ENCODE assay signal across 9 cellular contexts in the genomic region with DNA sequence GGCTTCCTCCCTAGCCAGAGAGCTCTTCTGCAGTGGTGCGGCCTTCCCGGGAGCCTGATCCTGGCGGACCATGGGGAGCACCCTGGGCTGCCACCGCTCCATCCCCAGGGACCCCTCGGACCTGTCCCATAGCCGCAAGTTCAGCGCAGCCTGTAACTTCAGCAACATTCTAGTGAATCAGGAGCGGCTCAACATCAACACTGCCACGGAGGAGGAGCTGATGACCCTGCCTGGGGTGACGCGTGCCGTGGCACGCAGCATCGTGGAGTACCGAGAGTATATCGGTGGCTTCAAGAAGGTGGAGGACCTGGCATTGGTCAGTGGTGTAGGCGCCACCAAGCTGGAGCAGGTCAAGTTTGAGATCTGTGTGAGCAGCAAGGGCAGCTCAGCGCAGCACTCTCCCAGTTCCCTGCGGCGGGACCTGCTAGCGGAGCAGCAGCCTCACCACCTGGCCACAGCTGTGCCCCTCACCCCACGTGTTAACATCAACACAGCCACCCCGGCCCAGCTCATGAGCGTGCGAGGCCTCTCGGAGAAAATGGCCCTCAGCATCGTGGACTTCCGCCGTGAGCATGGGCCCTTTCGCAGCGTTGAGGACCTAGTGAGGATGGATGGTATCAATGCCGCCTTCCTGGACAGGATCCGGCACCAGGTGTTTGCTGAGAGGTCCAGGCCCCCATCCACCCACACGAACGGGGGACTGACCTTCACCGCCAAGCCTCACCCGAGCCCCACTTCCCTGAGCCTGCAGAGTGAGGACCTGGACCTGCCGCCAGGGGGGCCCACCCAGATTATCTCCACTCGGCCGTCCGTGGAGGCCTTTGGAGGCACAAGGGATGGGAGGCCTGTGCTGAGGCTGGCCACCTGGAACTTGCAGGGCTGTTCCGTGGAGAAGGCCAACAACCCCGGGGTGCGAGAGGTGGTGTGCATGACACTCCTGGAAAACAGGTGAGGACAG. TPM values are rescaled to one million over a fixed set of nuclear protein-coding genes. Genes with fewer than 3 reads are reported as not detected.
DNase-seq lines count a peak whose midpoint lies in the region; ATAC-seq and TF ChIP-seq lines count a peak whose summit lies in the region.
"Had no signal": no experiment of that assay in that cellular context is flagged by ENCODE, and none has a peak within 500 bp of the region (broad histone marks: within the 10 kb centered on the region; RNA-seq: fewer than 3 reads in every experiment).

No MANE protein-coding gene starts in this region.

- TF ChIP-seq CTCF in adrenal gland (IDR thresholded peaks at IDR 0.05) (no peak), lung (IDR thresholded peaks at IDR 0.05; ENCODE audit: control extremely low read depth, extremely low read depth) (no peak), testis (IDR thresholded peaks at IDR 0.05) (no peak), GM13977 (IDR thresholded peaks at IDR 0.05; ENCODE audit: extremely low read depth, insufficient read depth, missing control alignments) (no peak)

- WGBS in adrenal gland, 4 donors, result 87 to 96% (median 92%) methylated on average over 32 to 44 of the region's 44 CpGs
- 78 to 90% methylated on average over 44 of the region's 44 CpGs for whole genome bisulfite sequencing in lung, 2 donors
- 59 to 67% methylated on average over 14 to 44 of the region's 44 CpGs for WGBS in testis, 2 donors

- peak overlapping the region; percentile 82 for H3K4me3 Mint-ChIP-seq in activated CD4-positive, alpha-beta T cell treated with anti-CD3 and anti-CD28 coated beads, Interleukin-2, amount 10 ng/mL, durations not matched to agents 24 days and 14 days

- in situ Hi-C loops in GM13977 (cut with MboI; ENCODE audit: low pct_unique_long_range_greater_than_20kb, low sequenced_read_pairs, unreplicated experiment), result no loop called here

- H3K4me1 Mint-ChIP-seq in activated CD4-positive, alpha-beta T cell treated with anti-CD3 and anti-CD28 coated beads, Interleukin-2, amount 10 ng/mL, durations not matched to agents 24 days and 14 days, result peaks cover 17% of the 10 kb centered on the region

- H3K4me1 ChIP-seq in adrenal gland (replicated peaks in 1 of 2) (peaks cover 22 to 52% of the 10 kb centered on the region in 2 donors), lung (ENCODE audit: control insufficient read depth in 2 of 2, insufficient read depth in 2 of 2, low read length in 2 of 2) (peaks cover 15 to 16% of the 10 kb centered on the region in 2 donors), testis (peaks cover 27% of the 10 kb centered on the region)

- no peak overlapping the region for H3K27ac Mint-ChIP-seq in activated CD4-positive, alpha-beta T cell treated with anti-CD3 and anti-CD28 coated beads, Interleukin-2, amount 10 ng/mL, durations not matched to agents 24 days and 14 days

- H3K9me3 Mint-ChIP-seq in activated CD4-positive, alpha-beta T cell treated with anti-CD3 and anti-CD28 coated beads, Interleukin-2, amount 10 ng/mL, durations not matched to agents 24 days and 14 days, result no peaks in the 10 kb centered on the region

- H3K27me3 ChIP-seq in adrenal gland (no peaks in the 10 kb centered on the region), lung (ENCODE audit: control insufficient read depth, insufficient read depth) (no peaks in the 10 kb centered on the region), testis (no peaks in the 10 kb centered on the region)

- no peaks in the 10 kb centered on the region for H3K9me3 ChIP-seq in adrenal gland (replicated peaks in 1 of 3)
- H3K9me3 ChIP-seq in lung (ENCODE audit: control insufficient read depth in 2 of 2, insufficient read depth in 1 of 2, low read length in 1 of 2), result no peaks in the 10 kb centered on the region
- no peaks in the 10 kb centered on the region for H3K9me3 ChIP-seq in testis

- peaks cover 13% of the 10 kb centered on the region for H3K27me3 Mint-ChIP-seq in activated CD4-positive, alpha-beta T cell treated with anti-CD3 and anti-CD28 coated beads, Interleukin-2, amount 10 ng/mL, durations not matched to agents 24 days and 14 days

- no peak overlapping the region for H3K27ac ChIP-seq in adrenal gland
- H3K27ac ChIP-seq in lung (ENCODE audit: low read depth in 1 of 2, low read length in 1 of 2), result peak overlapping the region; percentile 32 to 76
- H3K27ac ChIP-seq in testis, result peak overlapping the region in 1 of 2 donors; percentile 65

- H3K4me3 ChIP-seq in adrenal gland (peak overlapping the region in 1 of 4 donors; percentile 76), lung (peak overlapping the region; percentile 40), testis (peak overlapping the region; percentile 93 to 96)

- no peaks in the 10 kb centered on the region for H3K36me3 Mint-ChIP-seq in activated CD4-positive, alpha-beta T cell treated with anti-CD3 and anti-CD28 coated beads, Interleukin-2, amount 10 ng/mL, durations not matched to agents 24 days and 14 days (ENCODE audit: low read depth)

- intact Hi-C loops in activated CD4-positive, alpha-beta T cell treated with anti-CD3 and anti-CD28 coated beads, Interleukin-2, amount 10 ng/mL, durations not matched to agents 24 days and 14 days (cut with micrococcal nuclease), result loop anchor here (5.0 to 10.0 kb wide), 2 partner anchors 350 to 1117 kb away; a partner anchor contains a TSS
- intact Hi-C loops in adrenal gland (cut with DNase I) (no loop called here), testis (cut with DNase I; ENCODE audit: low total_unique reads) (no loop called here)

- peak; percentile 59 for DNase-seq in activated CD4-positive, alpha-beta T cell treated with anti-CD3 and anti-CD28 coated beads, Interleukin-2, amount 10 ng/mL, durations not matched to agents 24 days and 14 days
- DNase-seq in activated CD4-positive, alpha-beta T cell treated with anti-CD3 and anti-CD28 coated beads, Interleukin-2, amount 50 U/mL, for 1 hour, result no peak
- DNase-seq in adrenal gland (peak in 4 of 7 donors; percentile 16 to 32 (median 24)), lung (ENCODE audit: low spot score) (no peak), testis (no peak), NCI-H1930 (lab: John Stamatoyannopoulos, UW) (no peak), GM13977 (ENCODE audit: low spot score) (no peak)
- DNase-seq in stimulated activated naive CD4-positive, alpha-beta T cell treated with Interleukin-2 at 50 U/mL for 16 hours (lab: John Stamatoyannopoulos, UW), result no peak
- DNase-seq: NCI-H2081 had no signal

- H3K36me3 ChIP-seq in adrenal gland (replicated peaks in 1 of 2) (no peaks in the 10 kb centered on the region), lung (ENCODE audit: control insufficient read depth in 2 of 2, insufficient read depth in 2 of 2, low read length in 2 of 2) (peaks cover 0 to 3% of the 10 kb centered on the region in 2 donors), testis (ENCODE audit: low read depth, missing control alignments) (no peaks in the 10 kb centered on the region)

- TF ChIP-seq POLR2A in adrenal gland (IDR thresholded peaks at IDR 0.05), result no peak
- TF ChIP-seq POLR2A in testis (IDR thresholded peaks at IDR 0.05), result no peak

- no peak for ATAC-seq in lung (ENCODE audit: insufficient read depth, low FRiP score)

RNA-seq across cellular contexts. Expression of a gene that starts 1.5 kb away (rescaled TPM):
- total RNA-seq in activated CD4-positive, alpha-beta T cell treated with anti-CD3 and anti-CD28 coated beads, Interleukin-2, amount 10 ng/mL, durations not matched to agents 24 days and 14 days, result 0.61 and 0.71 TPM in 2 replicates
- total RNA-seq in adrenal gland, result 10 to 100 TPM in 3 of 8 donors, 1 to 10 TPM in 5; 7.4 to 14.5 (median 8.3) TPM
- polyA plus RNA-seq in adrenal gland, result 10 to 100 TPM; 10.1 to 29.0 (median 19.2) TPM
- 10 to 100 TPM in 1 of 2 donors, 1 to 10 TPM in 1; 8.4 to 15.3 TPM for total RNA-seq in lung
- 1 to 10 TPM; 5.4 to 7.5 TPM for polyA plus RNA-seq in lung
- total RNA-seq in testis, result 10 to 100 TPM; 10.2 to 10.9 TPM
- polyA plus RNA-seq in testis (ENCODE audit: insufficient read depth, low read depth, low replicate concordance), result 11.8 TPM

Comparison
In these comparisons a context has a peak if more than half of its experiments do, and no peak if none do; other contexts are left out.
1. DNase-seq: peak in activated CD4-positive, alpha-beta T cell treated with anti-CD3 and anti-CD28 coated beads, Interleukin-2, amount 10 ng/mL, durations not matched to agents 24 days and 14 days (single experiment) and adrenal gland (4 of 7); none in activated CD4-positive, alpha-beta T cell treated with anti-CD3 and anti-CD28 coated beads, Interleukin-2, amount 50 U/mL, for 1 hour (single experiment), lung (single experiment), testis (single experiment), NCI-H1930 (0 of 2), stimulated activated naive CD4-positive, alpha-beta T cell treated with Interleukin-2 at 50 U/mL for 16 hours (single experiment) and GM13977 (single experiment).
2. H3K27ac ChIP-seq: peak in lung (2 of 2); none in adrenal gland (0 of 5).